2 cellular contexts compared by ENCODE assay signal in the genomic region with DNA sequence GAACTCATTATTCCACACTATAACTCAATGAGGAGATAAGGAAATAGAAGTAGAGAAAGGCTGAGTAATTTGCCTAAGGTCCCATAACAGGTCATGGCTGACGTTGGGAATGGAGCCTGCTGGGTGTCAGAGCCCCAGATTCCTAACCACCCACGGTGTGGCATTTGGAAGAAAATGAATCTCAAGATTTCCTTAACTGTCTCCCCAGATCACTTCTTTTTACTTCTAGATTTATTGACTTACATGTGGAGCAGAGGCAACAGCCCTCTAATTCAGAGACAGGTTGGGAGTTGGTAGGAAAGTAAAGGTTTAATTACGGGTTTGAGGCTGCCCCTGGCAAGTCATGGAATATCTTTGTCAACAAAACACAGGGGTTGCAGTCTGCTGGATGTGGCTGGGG.
TF ChIP-seq lines count a peak whose summit lies in the region.

No MANE protein-coding gene starts in this region.

TF ChIP-seq in IMR-90, 13 proteins besides CTCF, POLR2A, EP300 and RAD21:
- TF ChIP-seq, protein P1, sequence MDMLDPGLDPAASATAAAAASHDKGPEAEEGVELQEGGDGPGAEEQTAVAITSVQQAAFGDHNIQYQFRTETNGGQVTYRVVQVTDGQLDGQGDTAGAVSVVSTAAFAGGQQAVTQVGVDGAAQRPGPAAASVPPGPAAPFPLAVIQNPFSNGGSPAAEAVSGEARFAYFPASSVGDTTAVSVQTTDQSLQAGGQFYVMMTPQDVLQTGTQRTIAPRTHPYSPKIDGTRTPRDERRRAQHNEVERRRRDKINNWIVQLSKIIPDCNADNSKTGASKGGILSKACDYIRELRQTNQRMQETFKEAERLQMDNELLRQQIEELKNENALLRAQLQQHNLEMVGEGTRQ (IDR thresholded peaks at IDR 0.05; ENCODE audit: low read depth, low read length) = no peak
- no peak for TF ChIP-seq MAFK (IDR thresholded peaks at IDR 0.05; ENCODE audit: low read depth, low read length)
- TF ChIP-seq MAZ (IDR thresholded peaks at IDR 0.05; ENCODE audit: borderline replicate concordance, low read depth, low read length) = no peak
- no peak for TF ChIP-seq CEBPB (IDR thresholded peaks at IDR 0.05; ENCODE audit: low read depth, low read length)
- no peak for TF ChIP-seq RCOR1 (IDR thresholded peaks at IDR 0.05; ENCODE audit: insufficient replicate concordance, low read length)
- no peak for TF ChIP-seq FOS (IDR thresholded peaks at IDR 0.05; ENCODE audit: low read depth, low read length)
TF ChIP-seq in IMR-90: peak in this region for 0.

TF ChIP-seq in HEK293T, 16 proteins besides CTCF, POLR2A, EP300 and RAD21:
- TF ChIP-seq LEF1 (IDR thresholded peaks at IDR 0.05; ENCODE audit: borderline replicate concordance) (no peak), FOXA1 (IDR thresholded peaks at IDR 0.05) (no peak), NFRKB (IDR thresholded peaks at IDR 0.05) (no peak), SP1 (IDR thresholded peaks at IDR 0.05) (no peak), ARNT (IDR thresholded peaks at IDR 0.05) (no peak), ELF4 (IDR thresholded peaks at IDR 0.05) (no peak), L3MBTL2 (conservative IDR thresholded peaks at IDR 0.05) (no peak), HDGF (IDR thresholded peaks at IDR 0.05; ENCODE audit: borderline replicate concordance) (no peak), CTBP1 (IDR thresholded peaks at IDR 0.05; ENCODE audit: borderline replicate concordance) (no peak), TARDBP (IDR thresholded peaks at IDR 0.05) (no peak), FOXK2 (IDR thresholded peaks at IDR 0.05) (no peak), ZNF384 (IDR thresholded peaks at IDR 0.05) (no peak), FOXM1 (IDR thresholded peaks at IDR 0.05; ENCODE audit: borderline replicate concordance) (no peak), BHLHE40 (IDR thresholded peaks at IDR 0.05; ENCODE audit: borderline replicate concordance) (no peak)
- TF ChIP-seq, protein P2, sequence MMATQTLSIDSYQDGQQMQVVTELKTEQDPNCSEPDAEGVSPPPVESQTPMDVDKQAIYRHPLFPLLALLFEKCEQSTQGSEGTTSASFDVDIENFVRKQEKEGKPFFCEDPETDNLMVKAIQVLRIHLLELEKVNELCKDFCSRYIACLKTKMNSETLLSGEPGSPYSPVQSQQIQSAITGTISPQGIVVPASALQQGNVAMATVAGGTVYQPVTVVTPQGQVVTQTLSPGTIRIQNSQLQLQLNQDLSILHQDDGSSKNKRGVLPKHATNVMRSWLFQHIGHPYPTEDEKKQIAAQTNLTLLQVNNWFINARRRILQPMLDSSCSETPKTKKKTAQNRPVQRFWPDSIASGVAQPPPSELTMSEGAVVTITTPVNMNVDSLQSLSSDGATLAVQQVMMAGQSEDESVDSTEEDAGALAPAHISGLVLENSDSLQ (IDR thresholded peaks at IDR 0.05) = no peak
